ENCODE assay signal across 8 cellular contexts in genomic region chr1:244652699-244653438, GRCh38. TPM values are rescaled to one million over a fixed set of nuclear protein-coding genes. Genes with fewer than 3 reads are reported as not detected.
DNase-seq lines count a peak whose midpoint lies in the region; ATAC-seq and TF ChIP-seq lines count a peak whose summit lies in the region.

DESI2 (plus strand) TSS chr1:244653126; CDS start chr1:244653314, 188 bp downstream.

- peak; percentile 99 for DNase-seq in COLO829 (ENCODE audit: low spot score)
- DNase-seq in HS-5 (ENCODE audit: low read depth), result peak; percentile 94
- peak; percentile 87 for DNase-seq in NK-92 (lab: John Stamatoyannopoulos, UW; ENCODE audit: unreplicated experiment)
- peak; percentile 92 to 96 for DNase-seq in activated CD8-positive, alpha-beta memory T cell treated with anti-CD3 and anti-CD28 coated beads for 1 hour (ENCODE audit: extremely low read depth in 1 of 2, low read depth in 1 of 2)
- DNase-seq in effector CD4-positive, alpha-beta T cell, result peak; percentile 99
- peak; percentile 99 for DNase-seq in lung (ENCODE audit: low spot score)
- peak; percentile 89 to 96 (median 96) for DNase-seq in stimulated activated CD4-positive, alpha-beta T cell treated with anti-CD3 and anti-CD28 coated beads, TNF-alpha, amount 100 ng/mL, for 4 hours (ENCODE audit: low read depth in 3 of 3)

- no peaks in the 10 kb centered on the region for H3K36me3 ChIP-seq in lung (ENCODE audit: control insufficient read depth in 2 of 2, insufficient read depth in 2 of 2, low read length in 2 of 2)

- H3K27ac ChIP-seq in lung (ENCODE audit: low read depth in 1 of 2, low read length in 1 of 2), result peak within 1 kb of the TSS; percentile 97 to 100

- peak within 1 kb of the TSS; percentile 91 for H3K4me3 ChIP-seq in lung

- peaks cover 6 to 27% of the 10 kb centered on the region in 2 donors for H3K4me1 ChIP-seq in lung (ENCODE audit: control insufficient read depth in 2 of 2, insufficient read depth in 2 of 2, low read length in 2 of 2)

- ATAC-seq in GM19468 (IDR thresholded peaks at IDR 0.05; ENCODE audit: extremely low read depth, unreplicated experiment) (peak; percentile 96), lung (ENCODE audit: insufficient read depth, low FRiP score) (peak; percentile 94)

- no peaks in the 10 kb centered on the region for H3K27me3 ChIP-seq in lung (ENCODE audit: control insufficient read depth, insufficient read depth)

- WGBS in lung, 2 donors, result 0% methylated on average over 71 to 77 of the region's 77 CpGs

- H3K9me3 ChIP-seq in lung (ENCODE audit: control insufficient read depth in 2 of 2, insufficient read depth in 1 of 2, low read length in 1 of 2), result no peaks in the 10 kb centered on the region

- TF ChIP-seq CTCF in lung (IDR thresholded peaks at IDR 0.05; ENCODE audit: control extremely low read depth, extremely low read depth), result peak; percentile 8

RNA-seq across cellular contexts. Expression of gene DESI2, which starts in this region (rescaled TPM):
- total RNA-seq in lung, result 100 to 1,000 TPM in 1 of 2 donors, 10 to 100 TPM in 1; 50.0 to 142 TPM
- 10 to 100 TPM; 17.1 to 20.1 TPM for polyA plus RNA-seq in lung

Comparison
In these comparisons a context has a peak if more than half of its experiments do, and no peak if none do; other contexts are left out.
1. Peak in every context shown above with its lines: DNase-seq, ATAC-seq, H3K4me3 ChIP-seq and H3K27ac ChIP-seq.